9 cellular contexts compared by ENCODE assay signal in genomic region chr20:49186535-49187329, GRCh38. TPM values are rescaled to one million over a fixed set of nuclear protein-coding genes. Genes with fewer than 3 reads are reported as not detected.
DNase-seq lines count a peak whose midpoint lies in the region; ATAC-seq, FAIRE-seq and TF ChIP-seq lines count a peak whose summit lies in the region.
"Had no signal": no experiment of that assay in that cellular context is flagged by ENCODE, and none has a peak within 500 bp of the region (broad histone marks: within the 10 kb centered on the region; RNA-seq: fewer than 3 reads in every experiment).

No MANE protein-coding gene starts in this region.

- peak overlapping the region; percentile 59 for H3K27ac ChIP-seq in IMR-90 (ENCODE audit: insufficient read depth, low read length)
- peak overlapping the region; percentile 94; the same call in 1 of the 2 replicates for H3K27ac ChIP-seq in WERI-Rb-1
- H3K27ac ChIP-seq in breast epithelium, result peak overlapping the region; percentile 92 to 96
- H3K27ac ChIP-seq in kidney (ENCODE audit: low read depth in 2 of 2, low read length in 2 of 2), result peak overlapping the region; percentile 56 to 76

- peak overlapping the region; percentile 69 for H3K14ac ChIP-seq in IMR-90 (replicated peaks; ENCODE audit: low read depth, low read length)

- dilution Hi-C loops in IMR-90 (cut with HindIII; ENCODE audit: low sequenced_read_pairs, unreplicated experiment), result no loop called here

- peak overlapping the region; percentile 47 for H2BK5ac ChIP-seq in IMR-90 (ENCODE audit: low read depth, low read length, poor library complexity, severe bottlenecking)

- intact Hi-C loops in IMR-90 (cut with micrococcal nuclease) (loop anchor here (1.0 to 10.0 kb wide), 4 partner anchors 20 to 381 kb away; partner anchors contain the start of gene PTGIS), breast epithelium (cut with DNase I; ENCODE audit: low total_unique reads) (no loop called here), kidney (cut with DNase I) (no loop called here)

- H4K91ac ChIP-seq in IMR-90 (ENCODE audit: insufficient read depth, low read depth, low read length), result no peak overlapping the region

- 0% methylated on average over 3 of the region's 19 CpGs; no CpG with 5 or more reads in 1 of the 2 experiments for WGBS in IMR-90 (ENCODE audit: extremely low coverage in 2 of 2, insufficient read length in 1 of 2), 2 experiments

- no peak overlapping the region for H3K18ac ChIP-seq in IMR-90 (ENCODE audit: low read depth, low read length)

- H3K9ac ChIP-seq in IMR-90 (ENCODE audit: low read depth, low read length) (peak overlapping the region; percentile 85), kidney (ENCODE audit: low read length in 2 of 2) (peak overlapping the region; percentile 43 to 96)

- peak overlapping the region; percentile 75 for H3K4me3 ChIP-seq in IMR-90 (ENCODE audit: insufficient read depth, low read depth, low read length)
- H3K4me3 ChIP-seq in WERI-Rb-1 (ENCODE audit: low read depth, low read length), result peak overlapping the region; percentile 81
- H3K4me3 ChIP-seq in breast epithelium, result peak overlapping the region; percentile 67 to 96 (median 87)
- H3K4me3 ChIP-seq in kidney (ENCODE audit: low read length in 2 of 2), result peak overlapping the region; percentile 65 to 92

- H2BK120ac ChIP-seq in IMR-90 (ENCODE audit: low read depth, low read length), result no peak overlapping the region

- peak overlapping the region; percentile 91 for H3K4me2 ChIP-seq in IMR-90 (ENCODE audit: low read depth, low read length)

- peak; percentile 5; the same call in 1 of the 2 replicates for ATAC-seq in IMR-90 (ENCODE audit: low read depth)

- no peak for TF ChIP-seq CTCF in IMR-90 (conservative IDR thresholded peaks at IDR 0.05; ENCODE audit: low read depth, low read length)
- no peak for TF ChIP-seq CTCF in WERI-Rb-1 (IDR thresholded peaks at IDR 0.05; ENCODE audit: low read depth, low read length)
- no peak for TF ChIP-seq CTCF in breast epithelium (IDR thresholded peaks at IDR 0.05)
- TF ChIP-seq CTCF in kidney (IDR thresholded peaks at IDR 0.05; ENCODE audit: borderline replicate concordance, extremely low read depth, insufficient read depth), result no peak

- POLR2A ChIA-PET in IMR-90 (lab: Charles Lee; ENCODE audit: unreplicated experiment), result interaction anchor here (0.5 to 0.6 kb wide), 2 partner anchors 19 to 1542 kb away, joined by 5 read pairs; no protein-coding TSS in a partner anchor

- DNase-seq in COLO829 (ENCODE audit: low spot score), result peak; percentile 60
- DNase-seq in IMR-90, result peak; percentile 62
- DNase-seq in WERI-Rb-1, result peak; percentile 29
- DNase-seq in breast epithelium (ENCODE audit: low spot score in 2 of 2), result peak in 1 of 2 donors; percentile 41
- no peak for DNase-seq in kidney
- peak; percentile 24 to 37 for DNase-seq in stimulated activated CD4-positive, alpha-beta T cell treated with anti-CD3 and anti-CD28 coated beads, Interleukin-1b, Interleukin-23, amount 100 ng/mL, for 1 hour (ENCODE audit: low read depth in 2 of 2)
- DNase-seq in SHP77 treated with DMSO at 0.1 percent for 48 hours (lab: John Stamatoyannopoulos, UW), result no peak
- DNase-seq in DMS153 treated with DMSO at 0.1 percent for 48 hours (lab: John Stamatoyannopoulos, UW; ENCODE audit: unreplicated experiment), result no peak

- no peak overlapping the region for H2BK15ac ChIP-seq in IMR-90 (ENCODE audit: low read depth, low read length)

- no peaks in the 10 kb centered on the region for H3K9me1 ChIP-seq in IMR-90 (ENCODE audit: insufficient read depth, low read length)

- no peaks in the 10 kb centered on the region for H3K27me3 ChIP-seq in IMR-90 (ENCODE audit: control insufficient read depth, insufficient read depth, low read length)
- H3K27me3 ChIP-seq in WERI-Rb-1 (ENCODE audit: insufficient read depth, low read depth, severe bottlenecking), result no peaks in the 10 kb centered on the region
- no peaks in the 10 kb centered on the region for H3K27me3 ChIP-seq in breast epithelium

- in situ Hi-C loops in IMR-90 (cut with MboI; ENCODE audit: low sequenced_read_pairs), result no loop called here

- peak overlapping the region; percentile 21 for H2AFZ ChIP-seq in IMR-90 (replicated peaks; ENCODE audit: low read length, poor library complexity)

- H2AK5ac ChIP-seq in IMR-90 (ENCODE audit: low read depth, low read length), result no peak overlapping the region

- CTCF ChIA-PET in IMR-90 (lab: Yijun Ruan, JAX), result interaction anchor here (0.5 to 1.2 kb wide), 3 partner anchors 11 to 30 kb away, joined by 3 to 5 read pairs (median 4); no protein-coding TSS in a partner anchor

- BruUV-seq in IMR-90 (replicated peaks; lab: Mats Ljungman, UMichigan), result TSS peak; percentile 34

- peak overlapping the region; percentile 77 for H3K23ac ChIP-seq in IMR-90 (ENCODE audit: low read depth, low read length)

- H3K4me1 ChIP-seq in IMR-90 (ENCODE audit: control insufficient read depth, insufficient read depth, low read length) (no peaks in the 10 kb centered on the region), breast epithelium (peaks cover 0 to 7% of the 10 kb centered on the region in 2 donors), kidney (ENCODE audit: control insufficient read depth in 1 of 2, insufficient read depth in 1 of 2, low read depth in 1 of 2, low read length in 2 of 2) (peaks cover 0 to 7% of the 10 kb centered on the region in 2 donors)

- H2AK9ac ChIP-seq in IMR-90 (replicated peaks; ENCODE audit: low read depth, low read length, poor library complexity), result peak overlapping the region; percentile 45

- TF ChIP-seq RAD21 in IMR-90 (IDR thresholded peaks at IDR 0.05; ENCODE audit: low read length), result no peak

- H4K8ac ChIP-seq in IMR-90 (ENCODE audit: low read depth in 2 of 2, low read length in 2 of 2), result no peak overlapping the region

- peak overlapping the region; percentile 51; the same call in 1 of the 2 replicates for H3K4ac ChIP-seq in IMR-90 (ENCODE audit: low read depth, low read length)

- TF ChIP-seq POLR2A in IMR-90 (IDR thresholded peaks at IDR 0.05; ENCODE audit: low read depth, low read length), result no peak
- TF ChIP-seq POLR2A in breast epithelium (IDR thresholded peaks at IDR 0.05), result no peak

- H3K56ac ChIP-seq in IMR-90 (ENCODE audit: extremely low read depth, insufficient read depth, low read length), result peak overlapping the region; percentile 37; the same call in 1 of the 2 replicates

- peaks cover 5 to 39% of the 10 kb centered on the region in 2 experiments; a peak in 3 of 4 replicates for H3K79me1 ChIP-seq in IMR-90 (ENCODE audit: low read depth in 1 of 2, low read length in 2 of 2)

- no peak for FAIRE-seq in kidney (lab: Jason Lieb, UNC)
- FAIRE-seq: TTC549 had no signal

- no peaks in the 10 kb centered on the region for H3K9me3 ChIP-seq in IMR-90 (ENCODE audit: control insufficient read depth, insufficient read depth, low read length)
- no peaks in the 10 kb centered on the region for H3K9me3 ChIP-seq in WERI-Rb-1 (ENCODE audit: severe bottlenecking)
- no peaks in the 10 kb centered on the region for H3K9me3 ChIP-seq in breast epithelium
- no peaks in the 10 kb centered on the region for H3K9me3 ChIP-seq in kidney (ENCODE audit: control insufficient read depth in 1 of 2, low read length in 2 of 2)

- H4K20me1 ChIP-seq in IMR-90 (ENCODE audit: insufficient read depth, low read length), result peaks cover 52% of the 10 kb centered on the region

- no peaks in the 10 kb centered on the region for H3K36me3 ChIP-seq in IMR-90 (ENCODE audit: control insufficient read depth, insufficient read depth, low read length)
- H3K36me3 ChIP-seq in WERI-Rb-1, result peaks cover 21% of the 10 kb centered on the region
- H3K36me3 ChIP-seq in breast epithelium, result no peaks in the 10 kb centered on the region
- no peaks in the 10 kb centered on the region for H3K36me3 ChIP-seq in kidney (ENCODE audit: control insufficient read depth in 1 of 2, insufficient read depth in 2 of 2, low read length in 2 of 2)

- H2BK20ac ChIP-seq in IMR-90 (ENCODE audit: low read depth, low read length), result no peak overlapping the region

- no peak overlapping the region for H4K5ac ChIP-seq in IMR-90 (ENCODE audit: low read depth, low read length)

TF ChIP-seq in IMR-90, 13 proteins besides CTCF, POLR2A, EP300 and RAD21:
- TF ChIP-seq MXI1 (IDR thresholded peaks at IDR 0.05; ENCODE audit: borderline replicate concordance, low read depth, low read length), result peak; percentile 9; the same call in 1 of the 2 replicates
- no peak for TF ChIP-seq RFX5 (IDR thresholded peaks at IDR 0.05; ENCODE audit: low read depth, low read length)
- TF ChIP-seq CHD1 (IDR thresholded peaks at IDR 0.05; ENCODE audit: low read depth, low read length), result no peak
- no peak for TF ChIP-seq BHLHE40 (IDR thresholded peaks at IDR 0.05; ENCODE audit: low read depth, low read length)
- TF ChIP-seq MAFK (IDR thresholded peaks at IDR 0.05; ENCODE audit: low read depth, low read length), result no peak

RNA-seq across cellular contexts. Expression of gene STAU1, which starts 1.4 kb away (rescaled TPM):
- total RNA-seq in IMR-90 (2012; rRNA removed), result 35.3 and 43.9 TPM in 2 replicates
- 44.5 and 50.3 TPM in 2 replicates for polyA plus RNA-seq in IMR-90 (2012; rRNA removed)
- 22.3 and 29.0 TPM in 2 replicates for polyA plus RNA-seq in IMR-90 (2012; cell fraction: cytosol; rRNA removed)
- polyA plus RNA-seq in IMR-90 (2012; cell fraction: nucleus; rRNA removed; ENCODE audit: low replicate concordance), result 11.2 and 31.2 TPM in 2 replicates
- total RNA-seq in breast epithelium, result 10 to 100 TPM; 79.8 to 85.2 (median 79.9) TPM
- total RNA-seq in kidney, result 85.4 TPM
- polyA plus RNA-seq in kidney (ENCODE audit: insufficient read depth, low read depth, low replicate concordance), result 53.3 TPM

RNA-seq across cellular contexts. Expression of gene DDX27, which starts 32.5 kb away (rescaled TPM):
- total RNA-seq in IMR-90 (2012; rRNA removed), result 28.3 and 33.2 TPM in 2 replicates
- 36.7 and 44.5 TPM in 2 replicates for polyA plus RNA-seq in IMR-90 (2012; rRNA removed)
- 30.9 and 31.3 TPM in 2 replicates for polyA plus RNA-seq in IMR-90 (2012; cell fraction: cytosol; rRNA removed)
- polyA plus RNA-seq in IMR-90 (2012; cell fraction: nucleus; rRNA removed; ENCODE audit: low replicate concordance), result 35.8 and 39.4 TPM in 2 replicates
- total RNA-seq in breast epithelium, result 10 to 100 TPM; 28.5 to 35.1 (median 34.8) TPM
- 30.6 TPM for total RNA-seq in kidney
- 22.8 TPM for polyA plus RNA-seq in kidney (ENCODE audit: insufficient read depth, low read depth, low replicate concordance)

Comparison
In these comparisons a context has a peak if more than half of its experiments do, and no peak if none do; other contexts are left out.
1. DNase-seq: peak in COLO829 (single experiment), IMR-90 (single experiment), WERI-Rb-1 (single experiment) and stimulated activated CD4-positive, alpha-beta T cell treated with anti-CD3 and anti-CD28 coated beads, Interleukin-1b, Interleukin-23, amount 100 ng/mL, for 1 hour (2 of 2); none in kidney (single experiment), SHP77 treated with DMSO at 0.1 percent for 48 hours (single experiment) and DMS153 treated with DMSO at 0.1 percent for 48 hours (single experiment).
2. Peak in every context shown above with its lines, with median percentiles within 50 percentile points of each other: H3K27ac ChIP-seq and H3K4me3 ChIP-seq.